ENCODE assay signal across 20 cellular contexts in the genomic region with DNA sequence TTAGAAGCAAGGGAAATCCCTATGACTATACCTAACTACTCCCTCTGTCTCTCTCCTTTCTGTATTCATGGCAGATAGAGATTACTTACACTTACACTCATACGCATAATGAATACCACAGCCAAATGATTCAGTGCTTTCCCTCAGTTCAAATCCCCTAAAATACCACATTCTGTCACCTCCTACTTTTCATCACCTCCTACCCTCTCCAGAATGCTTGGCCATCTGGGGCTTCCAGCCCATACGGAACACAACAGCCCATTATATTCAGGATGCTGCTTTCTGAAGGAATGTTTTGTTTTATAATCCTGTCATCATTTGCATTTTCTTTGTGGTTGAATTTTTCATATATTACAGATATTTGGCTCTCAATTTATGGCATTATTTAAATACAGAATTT.
"Had no signal": no experiment of that assay in that cellular context is flagged by ENCODE, and none has a peak within 500 bp of the region (broad histone marks: within the 10 kb centered on the region; RNA-seq: fewer than 3 reads in every experiment).

No MANE protein-coding gene starts in this region.

- DNase-seq: IMR-90, Karpas-422, KG1, MG63, NCI-H1092 treated with DMSO at 0.1 percent for 48 hours, NCI-H1436, NCI-H187, NCI-H2029, NCI-H2081 treated with DMSO at 0.1 percent for 48 hours, NCI-H2171, NCI-H226, NCI-H446, NCI-H510A, NCI-H524 treated with DMSO at 0.1 percent for 48 hours, NCI-H69, NCI-H774, SHP77 had no signal

- H3K27ac ChIP-seq: RWPE1 had no signal

- H3K4me3 ChIP-seq: MG63 had no signal

- H3K36me3 ChIP-seq: MG63 had no signal

- ATAC-seq: HepG2, SK-N-SH treated with all-trans-retinoic acid at 6 μM for 48 hours had no signal

- H3K9me3 ChIP-seq: MG63 had no signal
